In genomic region chr2:23478087-23478932, GRCh38 we compare ENCODE assay signal across 15 cellular contexts.
DNase-seq lines count a peak whose midpoint lies in the region; TF ChIP-seq lines count a peak whose summit lies in the region.
"Had no signal": no experiment of that assay in that cellular context is flagged by ENCODE, and none has a peak within 500 bp of the region (broad histone marks: within the 10 kb centered on the region; RNA-seq: fewer than 3 reads in every experiment).

No MANE protein-coding gene starts in this region.

- no peak for TF ChIP-seq CTCF in OCI-LY7 (conservative IDR thresholded peaks at IDR 0.05; ENCODE audit: low read length)

- H3K4me2 ChIP-seq in OCI-LY7 (ENCODE audit: low read length): no peak overlapping the region

- H3K9me3 ChIP-seq in OCI-LY7 (ENCODE audit: low read length): no peaks in the 10 kb centered on the region
- H3K9me3 ChIP-seq: left lung, uterus had no signal

- no peaks in the 10 kb centered on the region for H3K9me2 ChIP-seq in OCI-LY7 (ENCODE audit: insufficient read depth, low read length)

- no peaks in the 10 kb centered on the region for H3K79me2 ChIP-seq in OCI-LY7 (ENCODE audit: insufficient read depth, low read depth, low read length)

- H4K20me1 ChIP-seq in OCI-LY7 (ENCODE audit: insufficient read depth, low read length): no peaks in the 10 kb centered on the region

- CTCF ChIA-PET in OCI-LY7 (lab: Charles Lee; ENCODE audit: unreplicated experiment): no interaction called here

- no peaks in the 10 kb centered on the region for H3K4me1 ChIP-seq in OCI-LY7 (ENCODE audit: insufficient read depth, low read length, poor library complexity, severe bottlenecking)

- no peak overlapping the region for H3K4me3 ChIP-seq in OCI-LY7 (ENCODE audit: low read depth, low read length, poor library complexity, severe bottlenecking)
- H3K4me3 ChIP-seq: left lung, uterus had no signal

- no peaks in the 10 kb centered on the region for H3K36me3 ChIP-seq in OCI-LY7 (ENCODE audit: insufficient read depth, low read length)
- H3K36me3 ChIP-seq: left lung, uterus had no signal

- no peak overlapping the region for H2AFZ ChIP-seq in OCI-LY7 (ENCODE audit: low read length)

- DNase-seq in NCI-H82 (lab: John Stamatoyannopoulos, UW) (peak; percentile 23), NCI-H82 treated with DMSO at 0.1 percent for 48 hours (lab: John Stamatoyannopoulos, UW; ENCODE audit: unreplicated experiment) (no peak), NCI-H510A (lab: John Stamatoyannopoulos, UW) (peak; percentile 13), iPS-NIHi11 (ENCODE audit: low spot score) (peak; percentile 55), posterior vena cava (ENCODE audit: low spot score) (peak; percentile 58), T-helper 2 cell (no peak), OCI-LY7 (ENCODE audit: low spot score) (no peak)
- DNase-seq in effector CD4-positive, alpha-beta T cell: no peak
- DNase-seq: activated CD4-positive, alpha-beta T cell treated with anti-CD3 and anti-CD28 coated beads, Interleukin-2, amount 50 U/mL, for 48 hours; activated CD4-positive, CD25-positive, alpha-beta regulatory T cell; activated gamma-delta T cell treated with Interleukin-2 at 50 U/mL for 16 hours; COR-L47; cortex of kidney; uterus had no signal

- BruUV-seq in OCI-LY7 (replicated peaks; lab: Mats Ljungman, UMichigan): no TSS peak

- POLR2A ChIA-PET in OCI-LY7 (lab: Charles Lee): no interaction called here

- intact Hi-C loops in posterior vena cava (cut with DNase I): no loop called here
- intact Hi-C loops in OCI-LY7 (cut with micrococcal nuclease; ENCODE audit: unreplicated experiment): no loop called here

- H3K27ac ChIP-seq in OCI-LY7 (ENCODE audit: low read depth, low read length, poor library complexity, severe bottlenecking): no peak overlapping the region
- H3K27ac ChIP-seq: left lung, uterus had no signal

Comparison
In these comparisons a context has a peak if more than half of its experiments do, and no peak if none do; other contexts are left out.
1. DNase-seq: peak in NCI-H82 (single experiment), NCI-H510A (single experiment), iPS-NIHi11 (single experiment) and posterior vena cava (single experiment); none in NCI-H82 treated with DMSO at 0.1 percent for 48 hours (single experiment), T-helper 2 cell (0 of 5), OCI-LY7 (single experiment) and effector CD4-positive, alpha-beta T cell (single experiment).